In genomic region chr2:224585205-224586088, GRCh38 we compare ENCODE assay signal across 8 cellular contexts. TPM values are rescaled to one million over a fixed set of nuclear protein-coding genes. Genes with fewer than 3 reads are reported as not detected.
A peak's percentile ranks its signal among the peaks of the same experiment; 100 is the strongest.
DNase-seq lines count a peak whose midpoint lies in the region; ATAC-seq, FAIRE-seq and TF ChIP-seq lines count a peak whose summit lies in the region.

CUL3 (minus strand) TSS chr2:224585363; CDS start chr2:224585009, 354 bp downstream.

- CTCF ChIA-PET in endothelial cell of umbilical vein (lab: Charles Lee): interaction anchor here (0.6 to 2.3 kb wide), 9 partner anchors 15 to 424 kb away, joined by 3 to 10 read pairs (median 3); partner anchors contain the start of gene FAM124B

- dilution Hi-C loops in endothelial cell of umbilical vein (cut with MboI; ENCODE audit: extremely low pct_ligation_motif_present, low sequenced_read_pairs): no loop called here

- peaks cover 34% of the 10 kb centered on the region for H4K20me1 ChIP-seq in OCI-LY3 (ENCODE audit: insufficient read depth, low read length)
- H4K20me1 ChIP-seq in endothelial cell of umbilical vein (replicated peaks; ENCODE audit: control insufficient read depth, extremely low read depth, insufficient read depth, low read length): peaks cover 6% of the 10 kb centered on the region

- peak; percentile 80 for ATAC-seq in GM21515 (IDR thresholded peaks at IDR 0.05; ENCODE audit: unreplicated experiment)

- BruUV-seq in endothelial cell of umbilical vein (replicated peaks; lab: Mats Ljungman, UMichigan): no TSS peak

- H3K27ac ChIP-seq in OCI-LY3 (ENCODE audit: low read length) (peak within 1 kb of the TSS; percentile 76), endothelial cell of umbilical vein (ENCODE audit: insufficient read depth, low read depth, low read length) (peak within 1 kb of the TSS; percentile 74)

- intact Hi-C loops in endothelial cell of umbilical vein (cut with micrococcal nuclease): loop anchor here (1.0 to 10.0 kb wide), 9 partner anchors 65 to 441 kb away; partner anchors contain the start of gene FAM124B

- peak; percentile 62 for TF ChIP-seq POLR2A in endothelial cell of umbilical vein (IDR thresholded peaks at IDR 0.05; ENCODE audit: low read depth, low read length)

- H2AFZ ChIP-seq in OCI-LY3 (ENCODE audit: low read depth, low read length) (peak within 1 kb of the TSS; percentile 63; the same call in 1 of the 2 replicates), endothelial cell of umbilical vein (ENCODE audit: low read depth, low read length) (peak within 1 kb of the TSS; percentile 75)

- H3K9me3 ChIP-seq in OCI-LY3 (ENCODE audit: insufficient read depth, low read length) (no peaks in the 10 kb centered on the region), endothelial cell of umbilical vein (replicated peaks; ENCODE audit: control insufficient read depth, insufficient read depth, low read length) (no peaks in the 10 kb centered on the region)

- no peaks in the 10 kb centered on the region for H3K9me1 ChIP-seq in endothelial cell of umbilical vein (replicated peaks; ENCODE audit: control insufficient read depth, extremely low read depth, insufficient read depth, low read length)

- FAIRE-seq in endothelial cell of umbilical vein (lab: Jason Lieb, UNC): peak; percentile 98

- H3K4me3 ChIP-seq in OCI-LY3 (ENCODE audit: low read length) (peak within 1 kb of the TSS; percentile 100), endothelial cell of umbilical vein (replicated peaks in 1 of 3; ENCODE audit: insufficient read depth in 1 of 3, low read depth in 1 of 3, low read length in 3 of 3) (peak within 1 kb of the TSS; percentile 69 to 96 (median 85))

- no peak for TF ChIP-seq CTCF in OCI-LY3 (IDR thresholded peaks at IDR 0.05; ENCODE audit: low read depth, low read length)
- no peak for TF ChIP-seq CTCF in endothelial cell of umbilical vein (IDR thresholded peaks at IDR 0.05; ENCODE audit: extremely low read depth in 1 of 2, insufficient read depth in 1 of 2, low read depth in 1 of 2, low read length in 2 of 2)

- peaks cover 47% of the 10 kb centered on the region for H3K79me2 ChIP-seq in OCI-LY3 (ENCODE audit: low read length)
- H3K79me2 ChIP-seq in endothelial cell of umbilical vein (ENCODE audit: control insufficient read depth, insufficient read depth, low read length): peaks cover 45% of the 10 kb centered on the region

- DNase-seq in D341Med (ENCODE audit: low spot score) (peak; percentile 97), HuH-7 (ENCODE audit: low spot score) (peak; percentile 94), endothelial cell of umbilical vein (ENCODE audit: low read depth, low spot score) (peak; percentile 98), middle frontal gyrus (ENCODE audit: extremely low spot score, low spot score) (peak; percentile 95)
- DNase-seq in activated CD8-positive, alpha-beta memory T cell treated with anti-CD3 and anti-CD28 coated beads, Interleukin-2, amount 50 U/mL, for 48 hours: peak; percentile 99
- peak; percentile 99 for DNase-seq in stimulated activated CD8-positive, alpha-beta memory T cell treated with anti-CD3 and anti-CD28 coated beads, Interleukin-2, amount 100 ng/mL, for 48 hours (ENCODE audit: low read depth in 2 of 2)

- POLR2A ChIA-PET in endothelial cell of umbilical vein (lab: Charles Lee): interaction anchor here (0.7 to 1.4 kb wide), 4 partner anchors 143 to 1772 kb away, joined by 3 to 6 read pairs (median 4); partner anchors contain the start of gene FAM124B

- H3K9ac ChIP-seq in OCI-LY3 (ENCODE audit: low read length): peak within 1 kb of the TSS; percentile 92
- H3K9ac ChIP-seq in endothelial cell of umbilical vein (replicated peaks; ENCODE audit: extremely low read depth, insufficient read depth, low read length): peak within 1 kb of the TSS; percentile 77

- peaks cover 16% of the 10 kb centered on the region for H3K4me1 ChIP-seq in OCI-LY3 (ENCODE audit: low read length)
- peaks cover 18% of the 10 kb centered on the region for H3K4me1 ChIP-seq in endothelial cell of umbilical vein (ENCODE audit: control insufficient read depth, extremely low read depth, insufficient read depth, low read length)

- no peaks in the 10 kb centered on the region for H3K27me3 ChIP-seq in OCI-LY3 (ENCODE audit: low read depth, low read length)
- H3K27me3 ChIP-seq in endothelial cell of umbilical vein (ENCODE audit: control insufficient read depth in 2 of 2, insufficient read depth in 2 of 2, low read length in 2 of 2): no peaks in the 10 kb centered on the region

- peak within 1 kb of the TSS; percentile 93 for H3K4me2 ChIP-seq in OCI-LY3 (ENCODE audit: low read length)
- H3K4me2 ChIP-seq in endothelial cell of umbilical vein (ENCODE audit: insufficient read depth, low read length): peak within 1 kb of the TSS; percentile 100

- H3K36me3 ChIP-seq in OCI-LY3 (replicated peaks; ENCODE audit: low read depth, low read length) (peaks cover 9% of the 10 kb centered on the region), endothelial cell of umbilical vein (ENCODE audit: control insufficient read depth in 2 of 2, extremely low read depth in 1 of 2, insufficient read depth in 2 of 2, low read length in 2 of 2) (peaks cover 0 to 2% of the 10 kb centered on the region in 2 experiments)

TF ChIP-seq in endothelial cell of umbilical vein, 7 proteins besides CTCF, POLR2A, EP300 and RAD21:
- no peak for TF ChIP-seq JUN (IDR thresholded peaks at IDR 0.05; ENCODE audit: borderline replicate concordance, insufficient read depth, insufficient read length, low read depth)
- TF ChIP-seq MYC (IDR thresholded peaks at IDR 0.05; ENCODE audit: low read depth, low read length): no peak
- no peak for TF ChIP-seq POLR2AphosphoS5 (IDR thresholded peaks at IDR 0.05; ENCODE audit: insufficient read depth, low read depth, low read length)
- no peak for TF ChIP-seq GATA2 (IDR thresholded peaks at IDR 0.05; ENCODE audit: insufficient read depth, insufficient read length, low read depth, low read length)
- TF ChIP-seq, protein P1, sequence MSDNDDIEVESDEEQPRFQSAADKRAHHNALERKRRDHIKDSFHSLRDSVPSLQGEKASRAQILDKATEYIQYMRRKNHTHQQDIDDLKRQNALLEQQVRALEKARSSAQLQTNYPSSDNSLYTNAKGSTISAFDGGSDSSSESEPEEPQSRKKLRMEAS (IDR thresholded peaks at IDR 0.05; ENCODE audit: insufficient read depth, insufficient read length): no peak
- TF ChIP-seq FOS (IDR thresholded peaks at IDR 0.05; ENCODE audit: borderline replicate concordance, insufficient read depth, low read length): no peak
- TF ChIP-seq EZH2 (IDR thresholded peaks at IDR 0.05; ENCODE audit: borderline replicate concordance, low read depth, low read length, severe bottlenecking): no peak

RNA-seq across cellular contexts. Expression of gene CUL3, which starts in this region (rescaled TPM):
- total RNA-seq in endothelial cell of umbilical vein: 82.3 and 87.1 TPM in 2 replicates
- polyA plus RNA-seq in endothelial cell of umbilical vein: 17.3 and 22.7 TPM in 2 replicates
- 34.8 and 38.4 TPM in 2 replicates for polyA plus RNA-seq in endothelial cell of umbilical vein (2011; cell fraction: cytosol; rRNA removed)
- 62.1 and 75.7 TPM in 2 replicates for polyA plus RNA-seq in endothelial cell of umbilical vein (2011; cell fraction: nucleus; rRNA removed)
- 75.7 and 105 TPM in 2 replicates for polyA plus RNA-seq in endothelial cell of umbilical vein (2012)
- 69.0 and 70.0 TPM in 2 replicates for polyA minus RNA-seq in endothelial cell of umbilical vein
- 19.6 TPM for polyA minus RNA-seq in endothelial cell of umbilical vein (2011; cell fraction: cytosol; rRNA and poly(A)+ RNA removed)
- polyA minus RNA-seq in endothelial cell of umbilical vein (2011; cell fraction: nucleus; rRNA and poly(A)+ RNA removed): 116 and 151 TPM in 2 replicates

Comparison
In these comparisons a context has a peak if more than half of its experiments do, and no peak if none do; other contexts are left out.
1. Peak in every context shown above with its lines: DNase-seq, ATAC-seq, H3K4me3 ChIP-seq and H3K27ac ChIP-seq.